ENCODE assay signal across 12 cellular contexts in the genomic region with DNA sequence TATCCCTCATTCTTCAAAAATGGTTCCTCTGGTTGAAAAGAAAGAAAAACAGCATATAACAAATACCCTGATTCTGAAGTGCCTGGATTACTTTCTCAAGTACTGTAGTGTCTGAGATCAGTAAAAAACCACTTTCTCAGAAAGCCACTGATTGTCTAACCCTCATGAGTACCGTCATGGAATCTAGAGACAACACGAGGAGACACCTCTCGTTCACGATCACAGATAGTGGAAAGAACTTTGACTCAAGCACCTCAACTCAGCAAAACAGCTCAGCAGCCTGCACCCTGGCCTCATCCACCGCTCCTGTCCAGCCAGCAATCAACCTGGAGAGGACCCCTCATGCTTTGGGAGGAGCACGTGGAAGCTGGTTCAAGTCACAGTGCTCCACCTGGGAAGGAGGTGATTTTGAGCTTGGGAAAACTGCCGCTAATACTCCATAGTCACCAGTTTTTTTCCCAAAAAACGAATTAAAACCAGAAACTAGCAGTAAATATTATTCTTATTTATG. TPM values are rescaled to one million over a fixed set of nuclear protein-coding genes. Genes with fewer than 3 reads are reported as not detected.
DNase-seq lines count a peak whose midpoint lies in the region; ATAC-seq and TF ChIP-seq lines count a peak whose summit lies in the region.
"Had no signal": no experiment of that assay in that cellular context is flagged by ENCODE, and none has a peak within 500 bp of the region (broad histone marks: within the 10 kb centered on the region; RNA-seq: fewer than 3 reads in every experiment).

No MANE protein-coding gene starts in this region.

- H3K27me3 Mint-ChIP-seq in CD4-positive, CD25-positive, alpha-beta regulatory T cell, result peaks cover 6% of the 10 kb centered on the region
- H3K27me3 Mint-ChIP-seq in WTC11 (ENCODE audit: low read depth), result no peaks in the 10 kb centered on the region
- no peaks in the 10 kb centered on the region for H3K27me3 Mint-ChIP-seq in activated naive CD4-positive, alpha-beta T cell treated with anti-CD3 and anti-CD28 coated beads, Interleukin-2, amount 50 U/mL, for 24 hours

- POLR2A ChIA-PET in WTC11 (lab: Charles Lee), result no interaction called here

- peak; percentile 9 to 15 for ATAC-seq in CD4-positive, CD25-positive, alpha-beta regulatory T cell (ENCODE audit: low read depth in 2 of 2)
- no peak for ATAC-seq in WTC11
- ATAC-seq in GM19324 (IDR thresholded peaks at IDR 0.05; ENCODE audit: low FRiP score, unreplicated experiment), result no peak

- H3K27me3 ChIP-seq in CD4-positive, CD25-positive, alpha-beta regulatory T cell (ENCODE audit: control insufficient read depth, insufficient read depth, low read length), result no peaks in the 10 kb centered on the region
- H3K27me3 ChIP-seq: MG63 had no signal

- peaks cover 59% of the 10 kb centered on the region for H3K4me1 ChIP-seq in CD4-positive, CD25-positive, alpha-beta regulatory T cell (ENCODE audit: control insufficient read depth, insufficient read depth, low read length, poor library complexity, severe bottlenecking)

- no peaks in the 10 kb centered on the region for H3K36me3 ChIP-seq in CD4-positive, CD25-positive, alpha-beta regulatory T cell (ENCODE audit: control insufficient read depth, insufficient read depth, low read length)
- H3K36me3 ChIP-seq: MG63 had no signal

- peak overlapping the region; percentile 90 for H3K27ac ChIP-seq in CD4-positive, CD25-positive, alpha-beta regulatory T cell (ENCODE audit: insufficient read depth, low read length, poor library complexity, severe bottlenecking)

- peaks cover 0 to 4% (median 0%) of the 10 kb centered on the region in 7 donors for H3K9me3 Mint-ChIP-seq in CD4-positive, CD25-positive, alpha-beta regulatory T cell
- no peaks in the 10 kb centered on the region; the same call in 1 of the 2 replicates for H3K9me3 Mint-ChIP-seq in WTC11
- no peaks in the 10 kb centered on the region for H3K9me3 Mint-ChIP-seq in activated naive CD4-positive, alpha-beta T cell treated with anti-CD3 and anti-CD28 coated beads, Interleukin-2, amount 50 U/mL, for 24 hours
- H3K9me3 Mint-ChIP-seq: neural crest cell had no signal

- H3K27ac Mint-ChIP-seq in CD4-positive, CD25-positive, alpha-beta regulatory T cell, result peak overlapping the region; percentile 97 to 99 (median 97)
- no peak overlapping the region for H3K27ac Mint-ChIP-seq in WTC11
- peak overlapping the region; percentile 99 for H3K27ac Mint-ChIP-seq in activated naive CD4-positive, alpha-beta T cell treated with anti-CD3 and anti-CD28 coated beads, Interleukin-2, amount 50 U/mL, for 24 hours

- peaks cover 33 to 65% (median 54%) of the 10 kb centered on the region in 4 donors for H3K4me1 Mint-ChIP-seq in CD4-positive, CD25-positive, alpha-beta regulatory T cell
- peaks cover 27% of the 10 kb centered on the region for H3K4me1 Mint-ChIP-seq in WTC11
- H3K4me1 Mint-ChIP-seq in activated naive CD4-positive, alpha-beta T cell treated with anti-CD3 and anti-CD28 coated beads, Interleukin-2, amount 50 U/mL, for 24 hours, result peaks cover 72% of the 10 kb centered on the region

- H3K4me3 Mint-ChIP-seq in CD4-positive, CD25-positive, alpha-beta regulatory T cell, result peak overlapping the region; percentile 93 to 97 (median 95)
- no peak overlapping the region for H3K4me3 Mint-ChIP-seq in WTC11
- H3K4me3 Mint-ChIP-seq in activated naive CD4-positive, alpha-beta T cell treated with anti-CD3 and anti-CD28 coated beads, Interleukin-2, amount 50 U/mL, for 24 hours, result peak overlapping the region; percentile 97
- H3K4me3 Mint-ChIP-seq: neural crest cell had no signal

- H3K9me3 ChIP-seq in CD4-positive, CD25-positive, alpha-beta regulatory T cell (ENCODE audit: control insufficient read depth in 2 of 2, low read length in 2 of 2), result no peaks in the 10 kb centered on the region
- H3K9me3 ChIP-seq: MG63 had no signal

- no peaks in the 10 kb centered on the region for H3K36me3 Mint-ChIP-seq in CD4-positive, CD25-positive, alpha-beta regulatory T cell
- H3K36me3 Mint-ChIP-seq in WTC11, result no peaks in the 10 kb centered on the region
- peaks cover 2% of the 10 kb centered on the region for H3K36me3 Mint-ChIP-seq in activated naive CD4-positive, alpha-beta T cell treated with anti-CD3 and anti-CD28 coated beads, Interleukin-2, amount 50 U/mL, for 24 hours

- no peak for TF ChIP-seq CTCF in WTC11 (IDR thresholded peaks at IDR 0.05)

- H3K4me3 ChIP-seq in CD4-positive, CD25-positive, alpha-beta regulatory T cell (ENCODE audit: low read depth, low read length), result peak overlapping the region; percentile 97

- peak; percentile 29 to 66 (median 60) for DNase-seq in CD4-positive, CD25-positive, alpha-beta regulatory T cell
- DNase-seq in WTC11 (ENCODE audit: low spot score) (no peak), dedifferentiated amniotic fluid mesenchymal stem cell (ENCODE audit: extremely low spot score) (no peak), DMS79 treated with DMSO at 0.1 percent for 48 hours (lab: John Stamatoyannopoulos, UW) (no peak), iPS-NIHi11 (ENCODE audit: low spot score) (no peak)
- peak in 2 of 3 donors; percentile 41 to 42 for DNase-seq in stimulated activated CD4-positive, alpha-beta T cell treated with anti-CD3 and anti-CD28 coated beads, Interleukin-12 subunit alpha, Interleukin-12 subunit beta, amount 100 ng/mL, for 48 hours (ENCODE audit: low read depth in 2 of 3, low spot score in 1 of 3)
- DNase-seq: amygdala, MG63 had no signal

- CTCF ChIA-PET in WTC11 (lab: Charles Lee), result interaction anchor here (1.7 kb wide), 1 partner anchor 44 kb away, joined by 4 read pairs; no protein-coding TSS in a partner anchor

TF ChIP-seq in WTC11, 78 proteins besides CTCF, POLR2A, EP300 and RAD21:
- TF ChIP-seq KAT7 (CRISPR knock-in tag; IDR thresholded peaks at IDR 0.05; ENCODE audit: borderline replicate concordance) (no peak), FOXK1 (CRISPR knock-in tag; IDR thresholded peaks at IDR 0.05) (no peak), ZNF263 (CRISPR knock-in tag; IDR thresholded peaks at IDR 0.05; ENCODE audit: low read depth) (peak; percentile 57; the same call in 1 of the 2 replicates), RORB (CRISPR knock-in tag; IDR thresholded peaks at IDR 0.05) (no peak), NR3C1 (CRISPR knock-in tag; conservative IDR thresholded peaks at IDR 0.05; ENCODE audit: low read depth) (no peak), ESRRA (CRISPR knock-in tag; IDR thresholded peaks at IDR 0.05; ENCODE audit: borderline replicate concordance) (no peak)
- TF ChIP-seq, protein P1, sequence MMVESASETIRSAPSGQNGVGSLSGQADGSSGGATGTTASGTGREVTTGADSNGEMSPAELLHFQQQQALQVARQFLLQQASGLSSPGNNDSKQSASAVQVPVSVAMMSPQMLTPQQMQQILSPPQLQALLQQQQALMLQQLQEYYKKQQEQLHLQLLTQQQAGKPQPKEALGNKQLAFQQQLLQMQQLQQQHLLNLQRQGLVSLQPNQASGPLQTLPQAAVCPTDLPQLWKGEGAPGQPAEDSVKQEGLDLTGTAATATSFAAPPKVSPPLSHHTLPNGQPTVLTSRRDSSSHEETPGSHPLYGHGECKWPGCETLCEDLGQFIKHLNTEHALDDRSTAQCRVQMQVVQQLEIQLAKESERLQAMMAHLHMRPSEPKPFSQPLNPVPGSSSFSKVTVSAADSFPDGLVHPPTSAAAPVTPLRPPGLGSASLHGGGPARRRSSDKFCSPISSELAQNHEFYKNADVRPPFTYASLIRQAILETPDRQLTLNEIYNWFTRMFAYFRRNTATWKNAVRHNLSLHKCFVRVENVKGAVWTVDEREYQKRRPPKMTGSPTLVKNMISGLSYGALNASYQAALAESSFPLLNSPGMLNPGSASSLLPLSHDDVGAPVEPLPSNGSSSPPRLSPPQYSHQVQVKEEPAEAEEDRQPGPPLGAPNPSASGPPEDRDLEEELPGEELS (CRISPR knock-in tag; IDR thresholded peaks at IDR 0.05), result no peak

RNA-seq across cellular contexts. Expression of a gene that starts 1.0 kb away (rescaled TPM):
- 33.2 TPM for total RNA-seq in CD4-positive, CD25-positive, alpha-beta regulatory T cell
- 10 to 100 TPM in 3 of 4 donors, 1 to 10 TPM in 1; 9.3 to 20.9 (median 15.9) TPM for polyA plus RNA-seq in CD4-positive, CD25-positive, alpha-beta regulatory T cell
- total RNA-seq in WTC11 (2021), result not detected in 3 replicates
- total RNA-seq: fibroblast of villous mesenchyme had no signal

Comparison
In these comparisons a context has a peak if more than half of its experiments do, and no peak if none do; other contexts are left out.
1. ATAC-seq: peak in CD4-positive, CD25-positive, alpha-beta regulatory T cell (2 of 2); none in WTC11 (single experiment) and GM19324 (single experiment).
2. DNase-seq: peak in CD4-positive, CD25-positive, alpha-beta regulatory T cell (3 of 3) and stimulated activated CD4-positive, alpha-beta T cell treated with anti-CD3 and anti-CD28 coated beads, Interleukin-12 subunit alpha, Interleukin-12 subunit beta, amount 100 ng/mL, for 48 hours (2 of 3); none in WTC11 (single experiment), dedifferentiated amniotic fluid mesenchymal stem cell (single experiment), DMS79 treated with DMSO at 0.1 percent for 48 hours (single experiment) and iPS-NIHi11 (single experiment).
3. RNA of a gene that starts 1.0 kb away (total RNA-seq): 33.2 TPM in CD4-positive, CD25-positive, alpha-beta regulatory T cell (single experiment); not detected in WTC11; every median in the first group is over 10 times any median in the second.